Comparison of ENCODE assay signal across 1 cellular context in the genomic region with DNA sequence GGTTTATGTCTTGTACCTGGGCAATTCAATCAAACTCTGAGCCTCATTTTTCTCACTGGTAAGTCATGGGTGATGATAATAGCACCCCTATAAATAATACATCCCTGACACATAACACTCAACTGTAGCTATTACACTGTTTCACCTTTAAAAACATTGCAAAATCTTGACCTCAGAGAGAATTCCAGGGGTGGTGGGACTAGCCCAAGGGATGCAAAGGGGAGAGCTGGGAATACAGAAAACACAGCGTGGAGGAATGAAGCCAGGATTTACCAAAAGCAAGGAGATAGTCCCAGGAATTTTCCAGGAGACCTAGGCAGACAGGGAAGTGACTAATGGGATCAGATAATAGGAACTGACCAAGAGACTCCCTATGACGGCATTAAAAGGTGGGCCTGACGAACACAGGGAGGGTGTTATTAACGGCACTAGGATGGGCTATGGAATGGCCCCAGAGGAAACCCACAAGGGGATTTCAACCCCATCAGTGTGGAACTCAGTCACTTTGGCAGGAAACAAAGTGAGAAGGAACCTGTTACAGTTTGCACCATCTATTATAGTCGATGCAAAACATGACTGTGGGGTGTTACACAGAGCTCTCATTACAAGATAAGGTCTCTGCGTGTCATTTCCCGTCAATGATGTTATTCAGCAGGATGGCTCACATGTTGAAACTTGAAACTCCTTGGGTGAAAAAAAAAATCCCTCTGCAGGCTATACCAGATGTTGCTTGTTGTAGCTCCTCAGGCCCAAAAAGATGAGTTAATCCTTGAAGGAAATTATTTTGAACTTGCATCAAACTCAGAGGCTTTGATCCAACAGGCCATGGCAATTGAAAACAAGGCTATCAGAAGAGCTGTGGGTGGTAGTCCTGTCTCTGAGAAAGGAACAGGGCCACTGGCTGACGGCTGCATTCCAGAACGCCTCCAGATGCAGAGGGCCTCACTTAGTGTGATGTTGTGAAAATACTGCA.
TF ChIP-seq lines count a peak whose summit lies in the region.

No MANE protein-coding gene starts in this region.

TF ChIP-seq in GM12878, 131 proteins besides CTCF, POLR2A, EP300 and RAD21 (continued from another document and continues in another):
- TF ChIP-seq, protein P1, sequence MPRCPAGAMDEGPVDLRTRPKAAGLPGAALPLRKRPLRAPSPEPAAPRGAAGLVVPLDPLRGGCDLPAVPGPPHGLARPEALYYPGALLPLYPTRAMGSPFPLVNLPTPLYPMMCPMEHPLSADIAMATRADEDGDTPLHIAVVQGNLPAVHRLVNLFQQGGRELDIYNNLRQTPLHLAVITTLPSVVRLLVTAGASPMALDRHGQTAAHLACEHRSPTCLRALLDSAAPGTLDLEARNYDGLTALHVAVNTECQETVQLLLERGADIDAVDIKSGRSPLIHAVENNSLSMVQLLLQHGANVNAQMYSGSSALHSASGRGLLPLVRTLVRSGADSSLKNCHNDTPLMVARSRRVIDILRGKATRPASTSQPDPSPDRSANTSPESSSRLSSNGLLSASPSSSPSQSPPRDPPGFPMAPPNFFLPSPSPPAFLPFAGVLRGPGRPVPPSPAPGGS (IDR thresholded peaks at IDR 0.05; ENCODE audit: borderline replicate concordance, insufficient read depth, low read depth, low read length, poor library complexity, severe bottlenecking), result peak; percentile 42
- TF ChIP-seq BMI1 (IDR thresholded peaks at IDR 0.05; ENCODE audit: borderline replicate concordance), result peak; percentile 48; the same call in 1 of the 2 replicates
- no peak for TF ChIP-seq SUPT20H (IDR thresholded peaks at IDR 0.05; ENCODE audit: borderline replicate concordance, control insufficient read depth, low read depth, low read length)
- TF ChIP-seq HDAC2 (IDR thresholded peaks at IDR 0.05), result no peak
- no peak for TF ChIP-seq NFXL1 (IDR thresholded peaks at IDR 0.05; ENCODE audit: borderline replicate concordance)
- TF ChIP-seq STAT3 (IDR thresholded peaks at IDR 0.05; ENCODE audit: low read depth, low read length), result peak; percentile 98; the same call in 1 of the 2 replicates
- TF ChIP-seq SUZ12 (IDR thresholded peaks at IDR 0.05; ENCODE audit: unreplicated experiment), result no peak
- TF ChIP-seq, protein P2, sequence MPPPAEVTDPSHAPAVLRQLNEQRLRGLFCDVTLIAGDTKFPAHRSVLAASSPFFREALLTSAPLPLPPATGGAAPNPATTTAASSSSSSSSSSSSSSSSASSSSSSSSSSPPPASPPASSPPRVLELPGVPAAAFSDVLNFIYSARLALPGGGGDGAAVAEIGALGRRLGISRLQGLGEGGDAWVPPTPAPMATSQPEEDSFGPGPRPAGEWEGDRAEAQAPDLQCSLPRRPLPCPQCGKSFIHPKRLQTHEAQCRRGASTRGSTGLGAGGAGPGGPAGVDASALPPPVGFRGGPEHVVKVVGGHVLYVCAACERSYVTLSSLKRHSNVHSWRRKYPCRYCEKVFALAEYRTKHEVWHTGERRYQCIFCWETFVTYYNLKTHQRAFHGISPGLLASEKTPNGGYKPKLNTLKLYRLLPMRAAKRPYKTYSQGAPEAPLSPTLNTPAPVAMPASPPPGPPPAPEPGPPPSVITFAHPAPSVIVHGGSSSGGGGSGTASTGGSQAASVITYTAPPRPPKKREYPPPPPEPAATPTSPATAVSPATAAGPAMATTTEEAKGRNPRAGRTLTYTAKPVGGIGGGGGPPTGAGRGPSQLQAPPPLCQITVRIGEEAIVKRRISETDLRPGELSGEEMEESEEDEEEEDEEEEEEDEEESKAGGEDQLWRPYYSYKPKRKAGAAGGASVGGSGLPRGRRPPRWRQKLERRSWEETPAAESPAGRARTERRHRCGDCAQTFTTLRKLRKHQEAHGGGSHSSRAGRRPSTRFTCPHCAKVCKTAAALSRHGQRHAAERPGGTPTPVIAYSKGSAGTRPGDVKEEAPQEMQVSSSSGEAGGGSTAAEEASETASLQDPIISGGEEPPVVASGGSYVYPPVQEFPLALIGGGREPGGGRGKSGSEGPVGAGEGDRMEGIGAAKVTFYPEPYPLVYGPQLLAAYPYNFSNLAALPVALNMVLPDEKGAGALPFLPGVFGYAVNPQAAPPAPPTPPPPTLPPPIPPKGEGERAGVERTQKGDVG (CRISPR knock-in tag; IDR thresholded peaks at IDR 0.05), result 0 out of 2 replicates have a peak, but pooled peaks have one; percentile 36
- 0 out of 2 replicates have a peak, but pooled peaks have one; percentile 30 for TF ChIP-seq STAT1 (conservative IDR thresholded peaks at IDR 0.05)
- no peak for TF ChIP-seq CHD4 (IDR thresholded peaks at IDR 0.05)
- TF ChIP-seq, protein P3, sequence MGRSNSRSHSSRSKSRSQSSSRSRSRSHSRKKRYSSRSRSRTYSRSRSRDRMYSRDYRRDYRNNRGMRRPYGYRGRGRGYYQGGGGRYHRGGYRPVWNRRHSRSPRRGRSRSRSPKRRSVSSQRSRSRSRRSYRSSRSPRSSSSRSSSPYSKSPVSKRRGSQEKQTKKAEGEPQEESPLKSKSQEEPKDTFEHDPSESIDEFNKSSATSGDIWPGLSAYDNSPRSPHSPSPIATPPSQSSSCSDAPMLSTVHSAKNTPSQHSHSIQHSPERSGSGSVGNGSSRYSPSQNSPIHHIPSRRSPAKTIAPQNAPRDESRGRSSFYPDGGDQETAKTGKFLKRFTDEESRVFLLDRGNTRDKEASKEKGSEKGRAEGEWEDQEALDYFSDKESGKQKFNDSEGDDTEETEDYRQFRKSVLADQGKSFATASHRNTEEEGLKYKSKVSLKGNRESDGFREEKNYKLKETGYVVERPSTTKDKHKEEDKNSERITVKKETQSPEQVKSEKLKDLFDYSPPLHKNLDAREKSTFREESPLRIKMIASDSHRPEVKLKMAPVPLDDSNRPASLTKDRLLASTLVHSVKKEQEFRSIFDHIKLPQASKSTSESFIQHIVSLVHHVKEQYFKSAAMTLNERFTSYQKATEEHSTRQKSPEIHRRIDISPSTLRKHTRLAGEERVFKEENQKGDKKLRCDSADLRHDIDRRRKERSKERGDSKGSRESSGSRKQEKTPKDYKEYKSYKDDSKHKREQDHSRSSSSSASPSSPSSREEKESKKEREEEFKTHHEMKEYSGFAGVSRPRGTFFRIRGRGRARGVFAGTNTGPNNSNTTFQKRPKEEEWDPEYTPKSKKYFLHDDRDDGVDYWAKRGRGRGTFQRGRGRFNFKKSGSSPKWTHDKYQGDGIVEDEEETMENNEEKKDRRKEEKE (IDR thresholded peaks at IDR 0.05), result no peak
- no peak for TF ChIP-seq SIN3A (IDR thresholded peaks at IDR 0.05; ENCODE audit: low read depth, low read length)
- TF ChIP-seq, protein P4, sequence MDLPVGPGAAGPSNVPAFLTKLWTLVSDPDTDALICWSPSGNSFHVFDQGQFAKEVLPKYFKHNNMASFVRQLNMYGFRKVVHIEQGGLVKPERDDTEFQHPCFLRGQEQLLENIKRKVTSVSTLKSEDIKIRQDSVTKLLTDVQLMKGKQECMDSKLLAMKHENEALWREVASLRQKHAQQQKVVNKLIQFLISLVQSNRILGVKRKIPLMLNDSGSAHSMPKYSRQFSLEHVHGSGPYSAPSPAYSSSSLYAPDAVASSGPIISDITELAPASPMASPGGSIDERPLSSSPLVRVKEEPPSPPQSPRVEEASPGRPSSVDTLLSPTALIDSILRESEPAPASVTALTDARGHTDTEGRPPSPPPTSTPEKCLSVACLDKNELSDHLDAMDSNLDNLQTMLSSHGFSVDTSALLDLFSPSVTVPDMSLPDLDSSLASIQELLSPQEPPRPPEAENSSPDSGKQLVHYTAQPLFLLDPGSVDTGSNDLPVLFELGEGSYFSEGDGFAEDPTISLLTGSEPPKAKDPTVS (IDR thresholded peaks at IDR 0.05; ENCODE audit: low read depth, low read length), result no peak
- TF ChIP-seq MTA2 (IDR thresholded peaks at IDR 0.05; ENCODE audit: low read depth), result peak; percentile 89
- peak; percentile 70; the same call in 1 of the 2 replicates for TF ChIP-seq DPF2 (IDR thresholded peaks at IDR 0.05)
- TF ChIP-seq, protein P5, sequence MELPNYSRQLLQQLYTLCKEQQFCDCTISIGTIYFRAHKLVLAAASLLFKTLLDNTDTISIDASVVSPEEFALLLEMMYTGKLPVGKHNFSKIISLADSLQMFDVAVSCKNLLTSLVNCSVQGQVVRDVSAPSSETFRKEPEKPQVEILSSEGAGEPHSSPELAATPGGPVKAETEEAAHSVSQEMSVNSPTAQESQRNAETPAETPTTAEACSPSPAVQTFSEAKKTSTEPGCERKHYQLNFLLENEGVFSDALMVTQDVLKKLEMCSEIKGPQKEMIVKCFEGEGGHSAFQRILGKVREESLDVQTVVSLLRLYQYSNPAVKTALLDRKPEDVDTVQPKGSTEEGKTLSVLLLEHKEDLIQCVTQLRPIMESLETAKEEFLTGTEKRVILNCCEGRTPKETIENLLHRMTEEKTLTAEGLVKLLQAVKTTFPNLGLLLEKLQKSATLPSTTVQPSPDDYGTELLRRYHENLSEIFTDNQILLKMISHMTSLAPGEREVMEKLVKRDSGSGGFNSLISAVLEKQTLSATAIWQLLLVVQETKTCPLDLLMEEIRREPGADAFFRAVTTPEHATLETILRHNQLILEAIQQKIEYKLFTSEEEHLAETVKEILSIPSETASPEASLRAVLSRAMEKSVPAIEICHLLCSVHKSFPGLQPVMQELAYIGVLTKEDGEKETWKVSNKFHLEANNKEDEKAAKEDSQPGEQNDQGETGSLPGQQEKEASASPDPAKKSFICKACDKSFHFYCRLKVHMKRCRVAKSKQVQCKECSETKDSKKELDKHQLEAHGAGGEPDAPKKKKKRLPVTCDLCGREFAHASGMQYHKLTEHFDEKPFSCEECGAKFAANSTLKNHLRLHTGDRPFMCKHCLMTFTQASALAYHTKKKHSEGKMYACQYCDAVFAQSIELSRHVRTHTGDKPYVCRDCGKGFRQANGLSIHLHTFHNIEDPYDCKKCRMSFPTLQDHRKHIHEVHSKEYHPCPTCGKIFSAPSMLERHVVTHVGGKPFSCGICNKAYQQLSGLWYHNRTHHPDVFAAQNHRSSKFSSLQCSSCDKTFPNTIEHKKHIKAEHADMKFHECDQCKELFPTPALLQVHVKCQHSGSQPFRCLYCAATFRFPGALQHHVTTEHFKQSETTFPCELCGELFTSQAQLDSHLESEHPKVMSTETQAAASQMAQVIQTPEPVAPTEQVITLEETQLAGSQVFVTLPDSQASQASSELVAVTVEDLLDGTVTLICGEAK (IDR thresholded peaks at IDR 0.05; ENCODE audit: borderline replicate concordance), result no peak
- no peak for TF ChIP-seq HCFC1 (IDR thresholded peaks at IDR 0.05; ENCODE audit: low read length)
- TF ChIP-seq, protein P6, sequence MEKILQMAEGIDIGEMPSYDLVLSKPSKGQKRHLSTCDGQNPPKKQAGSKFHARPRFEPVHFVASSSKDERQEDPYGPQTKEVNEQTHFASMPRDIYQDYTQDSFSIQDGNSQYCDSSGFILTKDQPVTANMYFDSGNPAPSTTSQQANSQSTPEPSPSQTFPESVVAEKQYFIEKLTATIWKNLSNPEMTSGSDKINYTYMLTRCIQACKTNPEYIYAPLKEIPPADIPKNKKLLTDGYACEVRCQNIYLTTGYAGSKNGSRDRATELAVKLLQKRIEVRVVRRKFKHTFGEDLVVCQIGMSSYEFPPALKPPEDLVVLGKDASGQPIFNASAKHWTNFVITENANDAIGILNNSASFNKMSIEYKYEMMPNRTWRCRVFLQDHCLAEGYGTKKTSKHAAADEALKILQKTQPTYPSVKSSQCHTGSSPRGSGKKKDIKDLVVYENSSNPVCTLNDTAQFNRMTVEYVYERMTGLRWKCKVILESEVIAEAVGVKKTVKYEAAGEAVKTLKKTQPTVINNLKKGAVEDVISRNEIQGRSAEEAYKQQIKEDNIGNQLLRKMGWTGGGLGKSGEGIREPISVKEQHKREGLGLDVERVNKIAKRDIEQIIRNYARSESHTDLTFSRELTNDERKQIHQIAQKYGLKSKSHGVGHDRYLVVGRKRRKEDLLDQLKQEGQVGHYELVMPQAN (conservative IDR thresholded peaks at IDR 0.05), result peak; percentile 29; the same call in 1 of the 2 replicates
- TF ChIP-seq, protein P7, sequence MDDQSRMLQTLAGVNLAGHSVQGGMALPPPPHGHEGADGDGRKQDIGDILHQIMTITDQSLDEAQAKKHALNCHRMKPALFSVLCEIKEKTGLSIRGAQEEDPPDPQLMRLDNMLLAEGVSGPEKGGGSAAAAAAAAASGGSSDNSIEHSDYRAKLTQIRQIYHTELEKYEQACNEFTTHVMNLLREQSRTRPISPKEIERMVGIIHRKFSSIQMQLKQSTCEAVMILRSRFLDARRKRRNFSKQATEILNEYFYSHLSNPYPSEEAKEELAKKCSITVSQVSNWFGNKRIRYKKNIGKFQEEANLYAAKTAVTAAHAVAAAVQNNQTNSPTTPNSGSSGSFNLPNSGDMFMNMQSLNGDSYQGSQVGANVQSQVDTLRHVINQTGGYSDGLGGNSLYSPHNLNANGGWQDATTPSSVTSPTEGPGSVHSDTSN (IDR thresholded peaks at IDR 0.05; ENCODE audit: insufficient replicate concordance, low read depth, low read length), result no peak
- TF ChIP-seq, protein P8, sequence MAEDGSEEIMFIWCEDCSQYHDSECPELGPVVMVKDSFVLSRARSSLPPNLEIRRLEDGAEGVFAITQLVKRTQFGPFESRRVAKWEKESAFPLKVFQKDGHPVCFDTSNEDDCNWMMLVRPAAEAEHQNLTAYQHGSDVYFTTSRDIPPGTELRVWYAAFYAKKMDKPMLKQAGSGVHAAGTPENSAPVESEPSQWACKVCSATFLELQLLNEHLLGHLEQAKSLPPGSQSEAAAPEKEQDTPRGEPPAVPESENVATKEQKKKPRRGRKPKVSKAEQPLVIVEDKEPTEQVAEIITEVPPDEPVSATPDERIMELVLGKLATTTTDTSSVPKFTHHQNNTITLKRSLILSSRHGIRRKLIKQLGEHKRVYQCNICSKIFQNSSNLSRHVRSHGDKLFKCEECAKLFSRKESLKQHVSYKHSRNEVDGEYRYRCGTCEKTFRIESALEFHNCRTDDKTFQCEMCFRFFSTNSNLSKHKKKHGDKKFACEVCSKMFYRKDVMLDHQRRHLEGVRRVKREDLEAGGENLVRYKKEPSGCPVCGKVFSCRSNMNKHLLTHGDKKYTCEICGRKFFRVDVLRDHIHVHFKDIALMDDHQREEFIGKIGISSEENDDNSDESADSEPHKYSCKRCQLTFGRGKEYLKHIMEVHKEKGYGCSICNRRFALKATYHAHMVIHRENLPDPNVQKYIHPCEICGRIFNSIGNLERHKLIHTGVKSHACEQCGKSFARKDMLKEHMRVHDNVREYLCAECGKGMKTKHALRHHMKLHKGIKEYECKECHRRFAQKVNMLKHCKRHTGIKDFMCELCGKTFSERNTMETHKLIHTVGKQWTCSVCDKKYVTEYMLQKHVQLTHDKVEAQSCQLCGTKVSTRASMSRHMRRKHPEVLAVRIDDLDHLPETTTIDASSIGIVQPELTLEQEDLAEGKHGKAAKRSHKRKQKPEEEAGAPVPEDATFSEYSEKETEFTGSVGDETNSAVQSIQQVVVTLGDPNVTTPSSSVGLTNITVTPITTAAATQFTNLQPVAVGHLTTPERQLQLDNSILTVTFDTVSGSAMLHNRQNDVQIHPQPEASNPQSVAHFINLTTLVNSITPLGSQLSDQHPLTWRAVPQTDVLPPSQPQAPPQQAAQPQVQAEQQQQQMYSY (CRISPR knock-in tag; IDR thresholded peaks at IDR 0.05), result no peak
- TF ChIP-seq TCF12 (IDR thresholded peaks at IDR 0.05; ENCODE audit: low read depth, low read length), result peak; percentile 67; the same call in 1 of the 2 replicates
- TF ChIP-seq RELA (IDR thresholded peaks at IDR 0.05; ENCODE audit: borderline replicate concordance, partially characterized antibody), result no peak
- no peak for TF ChIP-seq ZSCAN29 (IDR thresholded peaks at IDR 0.05)
- TF ChIP-seq EGR1 (IDR thresholded peaks at IDR 0.05; ENCODE audit: borderline replicate concordance in 1 of 2, low read depth in 2 of 2, low read length in 2 of 2), result no peak
- TF ChIP-seq SP1 (IDR thresholded peaks at IDR 0.05; ENCODE audit: low read depth, low read length), result peak; percentile 63
